In the genomic region with DNA sequence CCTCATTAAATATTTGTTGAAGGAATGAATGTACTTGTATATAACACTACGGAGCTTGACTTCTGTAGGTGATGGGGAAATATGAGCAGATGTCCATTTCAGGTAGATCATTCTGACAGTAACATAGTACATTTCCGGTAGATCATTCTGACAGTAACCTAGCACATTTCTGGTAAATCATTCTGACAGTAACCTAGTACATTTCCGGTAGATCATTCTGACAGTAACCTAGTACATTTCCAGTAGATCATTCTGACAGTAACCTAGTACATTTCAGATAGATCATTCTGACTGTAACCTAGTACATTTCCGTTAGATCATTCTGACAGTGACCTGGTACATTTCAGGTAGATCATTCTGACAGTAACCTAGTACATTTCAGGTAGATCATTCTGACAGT, we compare ENCODE assay signal across 1 cellular context.
TF ChIP-seq lines count a peak whose summit lies in the region.

No MANE protein-coding gene starts in this region.

TF ChIP-seq in K562, 482 proteins besides CTCF, POLR2A, EP300 and RAD21:
- TF ChIP-seq MEIS2 (IDR thresholded peaks at IDR 0.05; ENCODE audit: partially characterized antibody), result peak; percentile 50
- TF ChIP-seq NFIC (IDR thresholded peaks at IDR 0.05), result no peak
